Comparison of ENCODE assay signal across 1 cellular context in the genomic region with DNA sequence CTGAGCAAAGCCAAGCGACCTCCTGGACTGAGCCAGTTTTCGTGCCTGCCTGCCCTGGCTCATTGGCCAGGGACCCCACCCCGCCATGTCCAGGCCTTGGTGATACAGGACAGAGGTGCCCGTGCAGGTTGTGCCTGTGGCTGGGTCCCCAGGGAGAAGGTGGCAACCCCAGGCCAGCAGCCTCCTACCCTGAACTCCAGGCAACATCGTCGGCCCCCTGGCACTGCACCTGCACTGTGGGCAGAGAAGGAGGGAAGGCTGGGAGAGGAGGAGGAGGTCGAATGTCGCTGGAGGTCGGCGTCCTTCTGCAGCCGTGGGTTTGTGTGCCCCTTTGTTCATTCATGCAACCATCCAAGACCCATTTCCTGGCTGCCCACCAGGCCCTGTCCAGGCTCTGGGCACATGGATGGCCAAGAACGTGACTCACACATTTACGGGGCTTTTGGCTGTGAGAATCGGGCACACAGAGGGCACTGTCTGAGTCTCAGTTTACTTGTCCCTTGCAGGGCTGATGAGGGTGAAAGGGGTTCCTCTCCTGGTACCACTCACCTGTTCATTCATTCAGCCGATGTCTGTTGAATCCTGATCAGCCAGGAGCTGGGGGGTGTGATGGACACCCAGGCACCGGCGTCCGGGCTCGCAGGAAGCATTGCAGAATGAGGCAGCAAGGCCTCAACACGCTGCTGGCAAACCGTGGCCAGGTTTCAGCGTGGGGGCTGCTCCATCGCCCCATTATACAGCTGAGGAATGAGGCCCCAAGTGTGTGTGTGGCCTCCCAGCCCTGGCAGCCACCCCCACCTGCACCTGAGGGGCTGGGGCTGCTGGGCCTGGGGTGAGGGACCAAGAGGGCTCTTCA.
TF ChIP-seq lines count a peak whose summit lies in the region.

No MANE protein-coding gene starts in this region.

TF ChIP-seq in HEK293, 187 proteins besides CTCF, POLR2A, EP300 and RAD21 (continued from another document):
- TF ChIP-seq, protein P1, sequence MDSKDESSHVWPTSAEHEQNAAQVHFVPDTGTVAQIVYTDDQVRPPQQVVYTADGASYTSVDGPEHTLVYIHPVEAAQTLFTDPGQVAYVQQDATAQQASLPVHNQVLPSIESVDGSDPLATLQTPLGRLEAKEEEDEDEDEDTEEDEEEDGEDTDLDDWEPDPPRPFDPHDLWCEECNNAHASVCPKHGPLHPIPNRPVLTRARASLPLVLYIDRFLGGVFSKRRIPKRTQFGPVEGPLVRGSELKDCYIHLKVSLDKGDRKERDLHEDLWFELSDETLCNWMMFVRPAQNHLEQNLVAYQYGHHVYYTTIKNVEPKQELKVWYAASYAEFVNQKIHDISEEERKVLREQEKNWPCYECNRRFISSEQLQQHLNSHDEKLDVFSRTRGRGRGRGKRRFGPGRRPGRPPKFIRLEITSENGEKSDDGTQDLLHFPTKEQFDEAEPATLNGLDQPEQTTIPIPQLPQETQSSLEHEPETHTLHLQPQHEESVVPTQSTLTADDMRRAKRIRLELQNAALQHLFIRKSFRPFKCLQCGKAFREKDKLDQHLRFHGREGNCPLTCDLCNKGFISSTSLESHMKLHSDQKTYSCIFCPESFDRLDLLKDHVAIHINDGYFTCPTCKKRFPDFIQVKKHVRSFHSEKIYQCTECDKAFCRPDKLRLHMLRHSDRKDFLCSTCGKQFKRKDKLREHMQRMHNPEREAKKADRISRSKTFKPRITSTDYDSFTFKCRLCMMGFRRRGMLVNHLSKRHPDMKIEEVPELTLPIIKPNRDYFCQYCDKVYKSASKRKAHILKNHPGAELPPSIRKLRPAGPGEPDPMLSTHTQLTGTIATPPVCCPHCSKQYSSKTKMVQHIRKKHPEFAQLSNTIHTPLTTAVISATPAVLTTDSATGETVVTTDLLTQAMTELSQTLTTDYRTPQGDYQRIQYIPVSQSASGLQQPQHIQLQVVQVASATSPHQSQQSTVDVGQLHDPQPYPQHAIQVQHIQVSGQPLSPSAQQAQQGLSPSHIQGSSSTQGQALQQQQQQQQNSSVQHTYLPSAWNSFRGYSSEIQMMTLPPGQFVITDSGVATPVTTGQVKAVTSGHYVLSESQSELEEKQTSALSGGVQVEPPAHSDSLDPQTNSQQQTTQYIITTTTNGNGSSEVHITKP (tag by site-specific recombination; IDR thresholded peaks at IDR 0.05) = no peak
- no peak for TF ChIP-seq KLF16 (tag by site-specific recombination; IDR thresholded peaks at IDR 0.05)
- TF ChIP-seq ZBTB8A (tag by site-specific recombination; IDR thresholded peaks at IDR 0.05) = peak; percentile 17; the same call in 1 of the 2 replicates
- TF ChIP-seq ZNF664 (tag by site-specific recombination; IDR thresholded peaks at IDR 0.05) = no peak
- no peak for TF ChIP-seq FEZF1 (tag by site-specific recombination; IDR thresholded peaks at IDR 0.05)
- TF ChIP-seq ZFHX2 (tag by site-specific recombination; conservative IDR thresholded peaks at IDR 0.05) = 0 out of 2 replicates have a peak, but pooled peaks have one; percentile 19
- 0 out of 2 replicates have a peak, but pooled peaks have one; percentile 29 for TF ChIP-seq EGR2 (tag by site-specific recombination; IDR thresholded peaks at IDR 0.05; ENCODE audit: low read depth)
